In the genomic region with DNA sequence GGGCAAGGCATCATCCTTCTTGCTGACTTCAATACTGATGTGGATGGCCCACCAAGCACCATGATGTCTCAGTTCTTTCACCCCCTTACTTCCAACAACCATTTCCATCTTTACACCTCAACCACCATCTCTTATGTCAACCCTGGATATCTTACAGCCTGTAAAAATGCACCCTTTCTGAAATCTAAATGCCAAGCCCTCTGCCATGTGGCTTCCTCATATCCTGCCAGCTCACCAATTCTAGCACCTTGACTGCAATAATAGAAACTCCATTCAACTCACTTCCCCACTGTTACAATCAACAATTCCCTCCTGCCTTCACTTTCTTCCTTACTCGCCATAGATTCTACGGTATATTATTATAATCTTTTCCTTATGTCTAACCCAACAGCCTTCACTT, we compare ENCODE assay signal across 31 cellular contexts. TPM values are rescaled to one million over a fixed set of nuclear protein-coding genes. Genes with fewer than 3 reads are reported as not detected.
"Had no signal": no experiment of that assay in that cellular context is flagged by ENCODE, and none has a peak within 500 bp of the region (broad histone marks: within the 10 kb centered on the region; RNA-seq: fewer than 3 reads in every experiment).

No MANE protein-coding gene starts in this region.

- ATAC-seq: gastroesophageal sphincter, heart right ventricle had no signal

- FAIRE-seq: endometrium, endothelial cell of umbilical vein had no signal

- H3K27me3 Mint-ChIP-seq: activated naive CD8-positive, alpha-beta T cell; activated T-cell treated with anti-CD3 and anti-CD28 coated beads, Interleukin-2, amount 50 U/mL, for 24 hours had no signal

- H3K27ac Mint-ChIP-seq: activated naive CD8-positive, alpha-beta T cell; activated T-cell treated with anti-CD3 and anti-CD28 coated beads, Interleukin-2, amount 50 U/mL, for 24 hours; activated T-helper 1 cell treated with anti-CD3 and anti-CD28 coated beads, Interleukin-12 subunit alpha, Interleukin-12 subunit beta, Interleukin-2, Interleukin-4 antibody, amounts not matched to agents 30 ng/mL and 10 ng/mL and 1 ng/mL, durations not matched to agents 14 hours and 24 hours and 36 hours; activated T-helper 2 cell treated with anti-CD3 and anti-CD28 coated beads, Interferon-gamma antibody, Interleukin-2, Interleukin-4, amounts not matched to agents 10 μg/mL and 5 μg/mL and 100 μg/mL, durations not matched to agents 14 hours and 24 hours and 36 hours; brain had no signal

- H3K4me1 Mint-ChIP-seq: brain had no signal

- H3K4me3 Mint-ChIP-seq: activated naive CD8-positive, alpha-beta T cell; activated T-cell treated with anti-CD3 and anti-CD28 coated beads, Interleukin-2, amount 50 U/mL, for 24 hours; activated T-helper 1 cell treated with anti-CD3 and anti-CD28 coated beads, Interleukin-12 subunit alpha, Interleukin-12 subunit beta, Interleukin-2, Interleukin-4 antibody, amounts not matched to agents 30 ng/mL and 10 ng/mL and 1 ng/mL, durations not matched to agents 14 hours and 24 hours and 36 hours; brain had no signal

- H3K36me3 Mint-ChIP-seq: brain had no signal

- H3K9me3 Mint-ChIP-seq: activated T-cell treated with anti-CD3 and anti-CD28 coated beads, Interleukin-2, amount 50 U/mL, for 24 hours; activated T-helper 1 cell treated with anti-CD3 and anti-CD28 coated beads, Interleukin-12 subunit alpha, Interleukin-12 subunit beta, Interleukin-2, Interleukin-4 antibody, amounts not matched to agents 30 ng/mL and 10 ng/mL and 1 ng/mL, durations not matched to agents 14 hours and 24 hours and 36 hours; activated T-helper 2 cell treated with anti-CD3 and anti-CD28 coated beads, Interferon-gamma antibody, Interleukin-2, Interleukin-4, amounts not matched to agents 10 μg/mL and 5 μg/mL and 100 μg/mL, durations not matched to agents 14 hours and 24 hours and 36 hours had no signal

- DNase-seq: activated CD4-positive, alpha-beta T cell treated with anti-CD3 and anti-CD28 coated beads for 48 hours; activated CD4-positive, alpha-beta T cell treated with anti-CD3 and anti-CD28 coated beads, Interleukin-2, amount 50 U/mL, for 1 hour; activated CD4-positive, alpha-beta T cell treated with anti-CD3 and anti-CD28 coated beads, Interleukin-2, amount 50 U/mL, for 48 hours; activated CD4-positive, CD25-positive, alpha-beta regulatory T cell; activated CD4-positive, CD25-positive, alpha-beta regulatory T cell treated with anti-CD3 and anti-CD28 coated beads, Interleukin-2, amount 50 U/mL, for 72 hours; activated CD8-positive, alpha-beta memory T cell treated with anti-CD3 and anti-CD28 coated beads, Interleukin-2, amount 50 U/mL, for 48 hours; activated effector memory CD4-positive, alpha-beta T cell treated with anti-CD3 and anti-CD28 coated beads, Interleukin-2, amount 50 U/mL, for 16 hours; activated naive CD4-positive, alpha-beta T cell treated with anti-CD3 and anti-CD28 coated beads, Interleukin-2, amount 50 U/mL, for 16 hours; activated T-cell treated with anti-CD3 and anti-CD28 coated beads for 4 hours; activated T-cell treated with anti-CD3 and anti-CD28 coated beads, Interleukin-2, amount 50 U/mL, for 24 hours; central memory CD4-positive, alpha-beta T cell; cerebellar nuclear complex; colonic mucosa; effector CD8-positive, alpha-beta T cell; esophagus squamous epithelium; foreskin melanocyte; heart right ventricle; T-helper 2 cell had no signal

RNA-seq across cellular contexts. Expression of a gene that starts 57.9 kb away (rescaled TPM):
- total RNA-seq: ascending aorta, cardiac muscle cell, dermis microvascular lymphatic vessel endothelial cell, endothelial cell of umbilical vein, fibroblast of lung, fibroblast of villous mesenchyme, glomerular endothelial cell had no signal
